1 cellular context compared by ENCODE assay signal in the genomic region with DNA sequence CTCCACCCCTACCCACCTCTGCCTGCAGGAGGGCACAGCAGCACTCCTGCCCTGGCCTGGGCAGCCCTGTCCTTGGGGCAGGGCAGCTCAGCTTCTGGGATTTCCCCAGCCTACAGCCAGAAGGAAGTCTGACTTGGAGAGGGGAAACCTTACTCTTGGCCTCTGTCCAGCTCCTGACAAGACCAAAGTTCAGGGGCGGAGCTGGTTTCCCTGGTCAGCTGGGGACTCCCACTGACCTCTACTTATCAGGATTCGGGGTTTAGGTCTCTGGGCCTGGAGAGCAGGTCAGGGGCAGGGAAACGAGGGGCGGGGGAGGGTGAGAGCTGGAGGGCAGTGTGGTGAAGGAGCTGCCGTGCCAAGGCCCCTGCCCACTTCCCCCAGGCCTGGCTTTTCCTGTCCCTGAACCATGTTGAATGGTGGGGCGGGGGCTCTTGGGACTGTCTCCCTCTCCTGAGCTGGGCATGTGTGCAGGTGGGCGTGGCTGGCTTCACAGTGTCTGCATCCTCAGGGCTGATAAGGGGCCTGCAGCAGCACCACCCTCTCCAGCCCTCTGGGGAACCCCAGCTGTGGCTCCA.
TF ChIP-seq lines count a peak whose summit lies in the region.

No MANE protein-coding gene starts in this region.

TF ChIP-seq in GM23338, 12 proteins besides CTCF, POLR2A, EP300 and RAD21 (continued from another document):
- TF ChIP-seq, protein P1, sequence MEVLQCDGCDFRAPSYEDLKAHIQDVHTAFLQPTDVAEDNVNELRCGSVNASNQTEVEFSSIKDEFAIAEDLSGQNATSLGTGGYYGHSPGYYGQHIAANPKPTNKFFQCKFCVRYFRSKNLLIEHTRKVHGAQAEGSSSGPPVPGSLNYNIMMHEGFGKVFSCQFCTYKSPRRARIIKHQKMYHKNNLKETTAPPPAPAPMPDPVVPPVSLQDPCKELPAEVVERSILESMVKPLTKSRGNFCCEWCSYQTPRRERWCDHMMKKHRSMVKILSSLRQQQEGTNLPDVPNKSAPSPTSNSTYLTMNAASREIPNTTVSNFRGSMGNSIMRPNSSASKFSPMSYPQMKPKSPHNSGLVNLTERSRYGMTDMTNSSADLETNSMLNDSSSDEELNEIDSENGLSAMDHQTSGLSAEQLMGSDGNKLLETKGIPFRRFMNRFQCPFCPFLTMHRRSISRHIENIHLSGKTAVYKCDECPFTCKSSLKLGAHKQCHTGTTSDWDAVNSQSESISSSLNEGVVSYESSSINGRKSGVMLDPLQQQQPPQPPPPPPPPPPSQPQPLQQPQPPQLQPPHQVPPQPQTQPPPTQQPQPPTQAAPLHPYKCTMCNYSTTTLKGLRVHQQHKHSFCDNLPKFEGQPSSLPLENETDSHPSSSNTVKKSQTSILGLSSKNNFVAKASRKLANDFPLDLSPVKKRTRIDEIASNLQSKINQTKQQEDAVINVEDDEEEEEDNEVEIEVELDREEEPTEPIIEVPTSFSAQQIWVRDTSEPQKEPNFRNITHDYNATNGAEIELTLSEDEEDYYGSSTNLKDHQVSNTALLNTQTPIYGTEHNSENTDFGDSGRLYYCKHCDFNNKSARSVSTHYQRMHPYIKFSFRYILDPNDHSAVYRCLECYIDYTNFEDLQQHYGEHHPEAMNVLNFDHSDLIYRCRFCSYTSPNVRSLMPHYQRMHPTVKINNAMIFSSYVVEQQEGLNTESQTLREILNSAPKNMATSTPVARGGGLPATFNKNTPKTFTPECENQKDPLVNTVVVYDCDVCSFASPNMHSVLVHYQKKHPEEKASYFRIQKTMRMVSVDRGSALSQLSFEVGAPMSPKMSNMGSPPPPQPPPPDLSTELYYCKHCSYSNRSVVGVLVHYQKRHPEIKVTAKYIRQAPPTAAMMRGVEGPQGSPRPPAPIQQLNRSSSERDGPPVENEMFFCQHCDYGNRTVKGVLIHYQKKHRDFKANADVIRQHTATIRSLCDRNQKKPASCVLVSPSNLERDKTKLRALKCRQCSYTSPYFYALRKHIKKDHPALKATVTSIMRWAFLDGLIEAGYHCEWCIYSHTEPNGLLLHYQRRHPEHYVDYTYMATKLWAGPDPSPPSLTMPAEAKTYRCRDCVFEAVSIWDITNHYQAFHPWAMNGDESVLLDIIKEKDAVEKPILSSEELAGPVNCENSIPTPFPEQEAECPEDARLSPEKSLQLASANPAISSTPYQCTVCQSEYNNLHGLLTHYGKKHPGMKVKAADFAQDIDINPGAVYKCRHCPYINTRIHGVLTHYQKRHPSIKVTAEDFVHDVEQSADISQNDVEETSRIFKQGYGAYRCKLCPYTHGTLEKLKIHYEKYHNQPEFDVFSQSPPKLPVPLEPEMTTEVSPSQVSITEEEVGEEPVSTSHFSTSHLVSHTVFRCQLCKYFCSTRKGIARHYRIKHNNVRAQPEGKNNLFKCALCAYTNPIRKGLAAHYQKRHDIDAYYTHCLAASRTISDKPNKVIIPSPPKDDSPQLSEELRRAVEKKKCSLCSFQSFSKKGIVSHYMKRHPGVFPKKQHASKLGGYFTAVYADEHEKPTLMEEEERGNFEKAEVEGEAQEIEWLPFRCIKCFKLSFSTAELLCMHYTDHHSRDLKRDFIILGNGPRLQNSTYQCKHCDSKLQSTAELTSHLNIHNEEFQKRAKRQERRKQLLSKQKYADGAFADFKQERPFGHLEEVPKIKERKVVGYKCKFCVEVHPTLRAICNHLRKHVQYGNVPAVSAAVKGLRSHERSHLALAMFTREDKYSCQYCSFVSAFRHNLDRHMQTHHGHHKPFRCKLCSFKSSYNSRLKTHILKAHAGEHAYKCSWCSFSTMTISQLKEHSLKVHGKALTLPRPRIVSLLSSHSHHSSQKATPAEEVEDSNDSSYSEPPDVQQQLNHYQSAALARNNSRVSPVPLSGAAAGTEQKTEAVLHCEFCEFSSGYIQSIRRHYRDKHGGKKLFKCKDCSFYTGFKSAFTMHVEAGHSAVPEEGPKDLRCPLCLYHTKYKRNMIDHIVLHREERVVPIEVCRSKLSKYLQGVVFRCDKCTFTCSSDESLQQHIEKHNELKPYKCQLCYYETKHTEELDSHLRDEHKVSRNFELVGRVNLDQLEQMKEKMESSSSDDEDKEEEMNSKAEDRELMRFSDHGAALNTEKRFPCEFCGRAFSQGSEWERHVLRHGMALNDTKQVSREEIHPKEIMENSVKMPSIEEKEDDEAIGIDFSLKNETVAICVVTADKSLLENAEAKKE (CRISPR knock-in tag; IDR thresholded peaks at IDR 0.05): no peak
- no peak for TF ChIP-seq JUNB (IDR thresholded peaks at IDR 0.05; ENCODE audit: unreplicated experiment)
